In the genomic region with DNA sequence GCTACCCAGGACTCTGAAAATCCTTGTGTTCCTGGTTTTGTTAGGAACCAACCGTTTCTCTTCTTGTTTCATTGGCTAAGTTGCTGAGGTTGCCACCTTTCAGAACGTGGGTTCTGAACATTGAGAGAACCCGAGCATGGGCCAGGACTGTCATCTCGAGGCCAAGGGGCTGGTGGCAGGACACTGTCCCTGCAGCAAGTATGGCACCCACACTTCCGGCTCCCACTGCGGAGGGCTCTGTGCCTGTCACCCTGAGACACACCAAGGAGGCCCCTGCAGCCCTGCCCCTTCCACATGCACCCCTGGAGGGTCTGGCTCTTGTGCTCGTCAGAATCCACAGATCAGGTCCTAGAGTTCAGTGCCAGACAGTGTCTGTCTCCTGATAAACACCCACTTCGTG, we compare ENCODE assay signal across 18 cellular contexts. TPM values are rescaled to one million over a fixed set of nuclear protein-coding genes. Genes with fewer than 3 reads are reported as not detected.
DNase-seq lines count a peak whose midpoint lies in the region; ATAC-seq, FAIRE-seq and TF ChIP-seq lines count a peak whose summit lies in the region.
"Had no signal": no experiment of that assay in that cellular context is flagged by ENCODE, and none has a peak within 500 bp of the region (broad histone marks: within the 10 kb centered on the region; RNA-seq: fewer than 3 reads in every experiment).

No MANE protein-coding gene starts in this region.

- no peak overlapping the region for H3K27ac Mint-ChIP-seq in osteocyte (ENCODE audit: unreplicated experiment)
- H3K27ac Mint-ChIP-seq: CD4-positive, alpha-beta T cell had no signal

- no peak overlapping the region for H3K4me3 ChIP-seq in left ventricle myocardium inferior
- H3K4me3 ChIP-seq in kidney (ENCODE audit: low read length in 2 of 2) = no peak overlapping the region
- H3K4me3 ChIP-seq in aorta (ENCODE audit: low read length in 2 of 2) = no peak overlapping the region

- H3K27me3 Mint-ChIP-seq in osteocyte (ENCODE audit: unreplicated experiment) = peaks cover 10% of the 10 kb centered on the region
- H3K27me3 Mint-ChIP-seq: CD4-positive, alpha-beta T cell had no signal

- H3K4me3 Mint-ChIP-seq in osteocyte (ENCODE audit: unreplicated experiment) = no peak overlapping the region
- H3K4me3 Mint-ChIP-seq: CD4-positive, alpha-beta T cell had no signal

- H3K9ac ChIP-seq in kidney (ENCODE audit: low read length in 2 of 2) = no peak overlapping the region

- intact Hi-C loops in Right ventricle myocardium superior (cut with DNase I) (no loop called here), left ventricle myocardium inferior (cut with micrococcal nuclease) (no loop called here), kidney (cut with DNase I) (no loop called here), aorta (cut with DNase I) (loop anchor here in 1 of 2 donors (10.0 kb wide), 1 partner anchor 51 kb away; no protein-coding TSS in a partner anchor)

- H3K4me1 ChIP-seq in left ventricle myocardium inferior (no peaks in the 10 kb centered on the region), kidney (ENCODE audit: control insufficient read depth in 1 of 2, insufficient read depth in 1 of 2, low read depth in 1 of 2, low read length in 2 of 2) (no peaks in the 10 kb centered on the region), aorta (ENCODE audit: control insufficient read depth in 1 of 2, insufficient read depth in 2 of 2, low read length in 2 of 2) (no peaks in the 10 kb centered on the region)
- H3K4me1 ChIP-seq: BE2C had no signal

- ATAC-seq in Right ventricle myocardium superior (ENCODE audit: poor library complexity) = no peak
- ATAC-seq in aorta (ENCODE audit: low FRiP score) = no peak
- ATAC-seq in GM19328 (IDR thresholded peaks at IDR 0.05; ENCODE audit: unreplicated experiment) = no peak
- ATAC-seq: Panc1 had no signal

- H3K4me1 Mint-ChIP-seq in osteocyte (ENCODE audit: unreplicated experiment) = no peaks in the 10 kb centered on the region

- H3K36me3 Mint-ChIP-seq in osteocyte (ENCODE audit: unreplicated experiment) = no peaks in the 10 kb centered on the region

- peaks cover 10% of the 10 kb centered on the region for H3K9me3 Mint-ChIP-seq in osteocyte (ENCODE audit: unreplicated experiment)
- H3K9me3 Mint-ChIP-seq: CD4-positive, alpha-beta T cell had no signal

- H3K36me3 ChIP-seq in left ventricle myocardium inferior = no peaks in the 10 kb centered on the region
- no peaks in the 10 kb centered on the region for H3K36me3 ChIP-seq in kidney (ENCODE audit: control insufficient read depth in 1 of 2, insufficient read depth in 2 of 2, low read length in 2 of 2)
- no peaks in the 10 kb centered on the region for H3K36me3 ChIP-seq in aorta (ENCODE audit: control insufficient read depth in 1 of 2, insufficient read depth in 2 of 2, low read length in 1 of 2)
- H3K36me3 ChIP-seq: BE2C had no signal

- H3K27ac ChIP-seq in left ventricle myocardium inferior (replicated peaks) = no peak overlapping the region
- no peak overlapping the region for H3K27ac ChIP-seq in kidney (ENCODE audit: low read depth in 2 of 2, low read length in 2 of 2)
- no peak overlapping the region for H3K27ac ChIP-seq in aorta (ENCODE audit: low read depth in 1 of 2, low read length in 2 of 2)

- DNase-seq in Right ventricle myocardium superior = peak; percentile 21
- DNase-seq in left ventricle myocardium inferior = no peak
- DNase-seq in kidney = peak; percentile 39
- DNase-seq in osteocyte (ENCODE audit: extremely low spot score, unreplicated experiment) = peak; percentile 66
- peak; percentile 16 to 48 for DNase-seq in aorta
- no peak for DNase-seq in NK-92 treated with Interleukin-12 subunit alpha and Interleukin-12 subunit beta, amount 100 ng/mL, for 24 hours (lab: John Stamatoyannopoulos, UW)
- DNase-seq: BE2C; CD4-positive, alpha-beta T cell; DMS53; NCI-H1048; NCI-H1694; NCI-H2107; NCI-H226; NCI-H524 treated with DMSO at 0.1 percent for 48 hours had no signal

- no peak for FAIRE-seq in kidney (lab: Jason Lieb, UNC)
- FAIRE-seq: H54 had no signal

- 74 to 75% methylated on average over 8 of the region's 8 CpGs for WGBS in aorta, 2 donors

- H3K9me3 ChIP-seq in left ventricle myocardium inferior (replicated peaks) = peaks cover 13% of the 10 kb centered on the region
- H3K9me3 ChIP-seq in kidney (ENCODE audit: control insufficient read depth in 1 of 2, low read length in 2 of 2) = no peaks in the 10 kb centered on the region
- no peaks in the 10 kb centered on the region for H3K9me3 ChIP-seq in aorta (ENCODE audit: control insufficient read depth, low read length)
- H3K9me3 ChIP-seq: BE2C had no signal

- H3K27me3 ChIP-seq in left ventricle myocardium inferior (ENCODE audit: low read depth) (peaks cover 43% of the 10 kb centered on the region), aorta (ENCODE audit: control insufficient read depth in 1 of 2, insufficient read depth in 2 of 2, low read length in 1 of 2) (no peaks in the 10 kb centered on the region)
- H3K27me3 ChIP-seq: BE2C had no signal

- no peak for TF ChIP-seq CTCF in left ventricle myocardium inferior (IDR thresholded peaks at IDR 0.05; ENCODE audit: borderline replicate concordance)
- TF ChIP-seq CTCF in kidney (IDR thresholded peaks at IDR 0.05; ENCODE audit: borderline replicate concordance, extremely low read depth, insufficient read depth) = no peak
- TF ChIP-seq CTCF in osteocyte (IDR thresholded peaks at IDR 0.05) = no peak

RNA-seq across cellular contexts. Expression of gene LRRC3, which starts 39.1 kb away (rescaled TPM):
- total RNA-seq in Right ventricle myocardium superior (2.7 TPM), left ventricle myocardium inferior (1.8 TPM), kidney (1.4 TPM), osteocyte (4.0 and 4.2 TPM in 2 replicates), aorta (1 to 10 TPM; 1.6 to 5.3 TPM)
- polyA plus RNA-seq in kidney (ENCODE audit: insufficient read depth, low read depth, low replicate concordance) (0.60 TPM), aorta (1 to 10 TPM in 1 of 2 donors, under 1 TPM in 1; 0.63 to 1.5 TPM)
- total RNA-seq: MCF 10A had no signal

Comparison
In these comparisons a context has a peak if more than half of its experiments do, and no peak if none do; other contexts are left out.
1. DNase-seq: peak in Right ventricle myocardium superior (single experiment), kidney (single experiment), osteocyte (single experiment) and aorta (2 of 2); none in left ventricle myocardium inferior (single experiment) and NK-92 treated with Interleukin-12 subunit alpha and Interleukin-12 subunit beta, amount 100 ng/mL, for 24 hours (single experiment).